Comparison of ENCODE assay signal across 19 cellular contexts in genomic region chr6:156980948-156981347, GRCh38.
DNase-seq lines count a peak whose midpoint lies in the region; ATAC-seq and TF ChIP-seq lines count a peak whose summit lies in the region.
"Had no signal": no experiment of that assay in that cellular context is flagged by ENCODE, and none has a peak within 500 bp of the region (broad histone marks: within the 10 kb centered on the region; RNA-seq: fewer than 3 reads in every experiment).

No MANE protein-coding gene starts in this region.

- H3K4me3 Mint-ChIP-seq in osteocyte (ENCODE audit: unreplicated experiment), result peak overlapping the region; percentile 46
- H3K4me3 Mint-ChIP-seq: HFFc6 had no signal

- H3K27me3 Mint-ChIP-seq in osteocyte (ENCODE audit: unreplicated experiment), result no peaks in the 10 kb centered on the region

- H3K4me3 ChIP-seq in DND-41 (ENCODE audit: low read depth in 1 of 2, low read length in 2 of 2), result no peak overlapping the region
- H3K4me3 ChIP-seq: BLaER1 treated with 17β-estradiol and CSF1 and Interleukin-3, amounts not matched to agents 10 nM and 100 nM; gastroesophageal sphincter; skin epidermis had no signal

- H3K4me1 ChIP-seq in DND-41 (ENCODE audit: insufficient read depth, low read length), result no peaks in the 10 kb centered on the region

- TF ChIP-seq CTCF in DND-41 (IDR thresholded peaks at IDR 0.05; ENCODE audit: borderline replicate concordance, extremely low read depth, low read length, poor library complexity, severe bottlenecking) (no peak), VCaP (conservative IDR thresholded peaks at IDR 0.05) (no peak), osteocyte (IDR thresholded peaks at IDR 0.05) (no peak), RWPE1 (conservative IDR thresholded peaks at IDR 0.05; ENCODE audit: low read depth) (no peak)

- H3K4me1 Mint-ChIP-seq in osteocyte (ENCODE audit: unreplicated experiment), result peaks cover 58% of the 10 kb centered on the region

- POLR2A ChIA-PET in RWPE1 (lab: Yijun Ruan, JAX; ENCODE audit: low non-redundant PET), result no interaction called here

- DNase-seq in DMS79 (lab: John Stamatoyannopoulos, UW) (peak; percentile 67), DMS79 treated with DMSO at 0.1 percent for 48 hours (lab: John Stamatoyannopoulos, UW) (no peak), DND-41 (no peak), osteocyte (ENCODE audit: extremely low spot score, unreplicated experiment) (no peak), RWPE1 (ENCODE audit: low spot score) (no peak), CD1c-positive myeloid dendritic cell (ENCODE audit: extremely low spot score) (no peak), left lobe of liver (ENCODE audit: low spot score) (no peak)
- DNase-seq: 8988T; activated CD8-positive, alpha-beta memory T cell treated with anti-CD3 and anti-CD28 coated beads for 24 hours; HFFc6; SIG-M5; stimulated activated CD4-positive, alpha-beta T cell treated with anti-CD3 and anti-CD28 coated beads, Interleukin-4, amount 100 ng/mL, for 1 hour; T-helper 2 cell had no signal

- peaks cover 100% of the 10 kb centered on the region for H3K79me2 ChIP-seq in DND-41 (ENCODE audit: insufficient read depth, low read length)

- CTCF ChIA-PET in RWPE1 (lab: Yijun Ruan, JAX), result no interaction called here

- peaks cover 75% of the 10 kb centered on the region for H4K20me1 ChIP-seq in DND-41 (ENCODE audit: insufficient read depth, low read length)

- H3K9me3 Mint-ChIP-seq in osteocyte (ENCODE audit: unreplicated experiment), result no peaks in the 10 kb centered on the region
- H3K9me3 Mint-ChIP-seq: activated T-helper 2 cell treated with anti-CD3 and anti-CD28 coated beads, Interferon-gamma antibody, Interleukin-2, Interleukin-4, amounts not matched to agents 10 μg/mL and 5 μg/mL and 100 μg/mL, durations not matched to agents 14 hours and 24 hours and 36 hours; HFFc6 had no signal

- no peaks in the 10 kb centered on the region for H3K36me3 ChIP-seq in DND-41 (ENCODE audit: insufficient read depth, low read length)
- H3K36me3 ChIP-seq: BLaER1 treated with 17β-estradiol and CSF1 and Interleukin-3, amounts not matched to agents 10 nM and 100 nM; gastroesophageal sphincter had no signal

- H3K4me2 ChIP-seq in DND-41 (ENCODE audit: insufficient read depth, low read length), result no peak overlapping the region

- no peak overlapping the region for H3K9ac ChIP-seq in DND-41 (ENCODE audit: low read depth, low read length)
- H3K9ac ChIP-seq: BLaER1 treated with 17β-estradiol and CSF1 and Interleukin-3, amounts not matched to agents 10 nM and 100 nM had no signal

- H3K9me3 ChIP-seq in DND-41 (ENCODE audit: insufficient read depth, low read length, severe bottlenecking), result no peaks in the 10 kb centered on the region
- H3K9me3 ChIP-seq: BLaER1 treated with 17β-estradiol and CSF1 and Interleukin-3, amounts not matched to agents 10 nM and 100 nM; gastroesophageal sphincter had no signal

- H3K36me3 Mint-ChIP-seq in osteocyte (ENCODE audit: unreplicated experiment), result no peaks in the 10 kb centered on the region

- ATAC-seq in DND-41 (ENCODE audit: insufficient read depth, low read depth) (peak; percentile 57), left lobe of liver (no peak)
- ATAC-seq: gastroesophageal sphincter had no signal

- 0 out of 2 replicates have a peak overlapping the region, but pooled peaks have one; percentile 39 for H3K27ac ChIP-seq in DND-41 (ENCODE audit: low read length)
- peak overlapping the region; percentile 80; the same call in 1 of the 2 replicates for H3K27ac ChIP-seq in VCaP
- H3K27ac ChIP-seq in RWPE1, result no peak overlapping the region
- H3K27ac ChIP-seq: epithelial cell of prostate, gastroesophageal sphincter, skin epidermis had no signal

- H3K27ac Mint-ChIP-seq in osteocyte (ENCODE audit: unreplicated experiment), result peak overlapping the region; percentile 74
- H3K27ac Mint-ChIP-seq: activated T-helper 2 cell treated with anti-CD3 and anti-CD28 coated beads, Interferon-gamma antibody, Interleukin-2, Interleukin-4, amounts not matched to agents 10 μg/mL and 5 μg/mL and 100 μg/mL, durations not matched to agents 14 hours and 24 hours and 36 hours; HFFc6 had no signal

- H3K27me3 ChIP-seq in DND-41 (ENCODE audit: insufficient read depth, low read length, poor library complexity), result no peaks in the 10 kb centered on the region
- H3K27me3 ChIP-seq: BLaER1 treated with 17β-estradiol and CSF1 and Interleukin-3, amounts not matched to agents 10 nM and 100 nM; gastroesophageal sphincter had no signal

- H2AFZ ChIP-seq in DND-41 (ENCODE audit: low read depth, low read length), result no peak overlapping the region
